1 cellular context compared by ENCODE assay signal in genomic region chr2:215635788-215636139, GRCh38.
TF ChIP-seq lines count a peak whose summit lies in the region.

No MANE protein-coding gene starts in this region.

TF ChIP-seq in HCT116, 20 proteins besides CTCF, POLR2A, EP300 and RAD21 (continued from another document):
- TF ChIP-seq, protein P1, sequence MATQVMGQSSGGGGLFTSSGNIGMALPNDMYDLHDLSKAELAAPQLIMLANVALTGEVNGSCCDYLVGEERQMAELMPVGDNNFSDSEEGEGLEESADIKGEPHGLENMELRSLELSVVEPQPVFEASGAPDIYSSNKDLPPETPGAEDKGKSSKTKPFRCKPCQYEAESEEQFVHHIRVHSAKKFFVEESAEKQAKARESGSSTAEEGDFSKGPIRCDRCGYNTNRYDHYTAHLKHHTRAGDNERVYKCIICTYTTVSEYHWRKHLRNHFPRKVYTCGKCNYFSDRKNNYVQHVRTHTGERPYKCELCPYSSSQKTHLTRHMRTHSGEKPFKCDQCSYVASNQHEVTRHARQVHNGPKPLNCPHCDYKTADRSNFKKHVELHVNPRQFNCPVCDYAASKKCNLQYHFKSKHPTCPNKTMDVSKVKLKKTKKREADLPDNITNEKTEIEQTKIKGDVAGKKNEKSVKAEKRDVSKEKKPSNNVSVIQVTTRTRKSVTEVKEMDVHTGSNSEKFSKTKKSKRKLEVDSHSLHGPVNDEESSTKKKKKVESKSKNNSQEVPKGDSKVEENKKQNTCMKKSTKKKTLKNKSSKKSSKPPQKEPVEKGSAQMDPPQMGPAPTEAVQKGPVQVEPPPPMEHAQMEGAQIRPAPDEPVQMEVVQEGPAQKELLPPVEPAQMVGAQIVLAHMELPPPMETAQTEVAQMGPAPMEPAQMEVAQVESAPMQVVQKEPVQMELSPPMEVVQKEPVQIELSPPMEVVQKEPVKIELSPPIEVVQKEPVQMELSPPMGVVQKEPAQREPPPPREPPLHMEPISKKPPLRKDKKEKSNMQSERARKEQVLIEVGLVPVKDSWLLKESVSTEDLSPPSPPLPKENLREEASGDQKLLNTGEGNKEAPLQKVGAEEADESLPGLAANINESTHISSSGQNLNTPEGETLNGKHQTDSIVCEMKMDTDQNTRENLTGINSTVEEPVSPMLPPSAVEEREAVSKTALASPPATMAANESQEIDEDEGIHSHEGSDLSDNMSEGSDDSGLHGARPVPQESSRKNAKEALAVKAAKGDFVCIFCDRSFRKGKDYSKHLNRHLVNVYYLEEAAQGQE (IDR thresholded peaks at IDR 0.05; ENCODE audit: low read depth): no peak
